Comparison of ENCODE assay signal across 1 cellular context in the genomic region with DNA sequence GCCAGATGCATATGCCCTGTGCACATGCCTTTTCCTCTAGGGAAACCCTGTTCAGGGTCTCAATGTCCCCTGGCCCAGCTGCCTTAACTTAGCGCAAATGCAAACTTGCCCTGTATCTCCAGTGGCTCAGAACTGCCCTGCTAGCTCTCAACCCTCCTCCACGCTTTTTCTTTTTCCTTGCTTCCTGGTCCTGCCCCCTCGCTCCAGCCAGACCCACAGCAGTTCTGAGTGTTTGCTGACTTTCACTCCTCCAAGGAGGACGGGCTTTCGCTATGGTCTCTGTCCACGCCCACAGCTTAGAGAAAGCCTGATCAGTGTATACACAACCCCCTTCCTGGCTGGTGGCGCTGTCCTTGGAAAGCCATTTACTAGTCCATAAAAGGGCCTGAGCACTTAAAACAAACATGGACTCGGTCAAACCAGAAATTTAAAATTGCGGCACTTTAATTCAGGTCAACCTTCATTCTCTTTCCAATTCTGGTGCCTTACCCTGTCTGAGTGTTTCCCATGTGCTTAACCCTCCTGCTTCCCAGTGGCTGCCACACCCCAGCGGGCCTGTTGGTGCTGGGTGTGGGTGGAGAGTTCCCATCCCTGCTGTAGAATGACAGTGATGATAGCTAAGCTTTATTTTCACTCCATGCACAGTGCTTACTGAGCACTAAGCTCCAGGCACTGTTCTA.
TF ChIP-seq lines count a peak whose summit lies in the region.

No MANE protein-coding gene starts in this region.

TF ChIP-seq in K562, 482 proteins besides CTCF, POLR2A, EP300 and RAD21 (continued from another document and continues in another):
- TF ChIP-seq FUS (optimal IDR thresholded peaks at IDR 0.05; ENCODE audit: low read depth, low read length), result no peak
- 0 out of 4 replicates have a peak, but pooled peaks of 1 of the 2 experiments have one; percentile 34 for TF ChIP-seq SIN3A (IDR thresholded peaks at IDR 0.05; ENCODE audit: borderline replicate concordance in 2 of 2, control insufficient read depth in 1 of 2, low read depth in 2 of 2, low read length in 2 of 2)
- TF ChIP-seq, protein P1, sequence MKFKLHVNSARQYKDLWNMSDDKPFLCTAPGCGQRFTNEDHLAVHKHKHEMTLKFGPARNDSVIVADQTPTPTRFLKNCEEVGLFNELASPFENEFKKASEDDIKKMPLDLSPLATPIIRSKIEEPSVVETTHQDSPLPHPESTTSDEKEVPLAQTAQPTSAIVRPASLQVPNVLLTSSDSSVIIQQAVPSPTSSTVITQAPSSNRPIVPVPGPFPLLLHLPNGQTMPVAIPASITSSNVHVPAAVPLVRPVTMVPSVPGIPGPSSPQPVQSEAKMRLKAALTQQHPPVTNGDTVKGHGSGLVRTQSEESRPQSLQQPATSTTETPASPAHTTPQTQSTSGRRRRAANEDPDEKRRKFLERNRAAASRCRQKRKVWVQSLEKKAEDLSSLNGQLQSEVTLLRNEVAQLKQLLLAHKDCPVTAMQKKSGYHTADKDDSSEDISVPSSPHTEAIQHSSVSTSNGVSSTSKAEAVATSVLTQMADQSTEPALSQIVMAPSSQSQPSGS (CRISPR knock-in tag; IDR thresholded peaks at IDR 0.05), result no peak
- TF ChIP-seq, protein P2, sequence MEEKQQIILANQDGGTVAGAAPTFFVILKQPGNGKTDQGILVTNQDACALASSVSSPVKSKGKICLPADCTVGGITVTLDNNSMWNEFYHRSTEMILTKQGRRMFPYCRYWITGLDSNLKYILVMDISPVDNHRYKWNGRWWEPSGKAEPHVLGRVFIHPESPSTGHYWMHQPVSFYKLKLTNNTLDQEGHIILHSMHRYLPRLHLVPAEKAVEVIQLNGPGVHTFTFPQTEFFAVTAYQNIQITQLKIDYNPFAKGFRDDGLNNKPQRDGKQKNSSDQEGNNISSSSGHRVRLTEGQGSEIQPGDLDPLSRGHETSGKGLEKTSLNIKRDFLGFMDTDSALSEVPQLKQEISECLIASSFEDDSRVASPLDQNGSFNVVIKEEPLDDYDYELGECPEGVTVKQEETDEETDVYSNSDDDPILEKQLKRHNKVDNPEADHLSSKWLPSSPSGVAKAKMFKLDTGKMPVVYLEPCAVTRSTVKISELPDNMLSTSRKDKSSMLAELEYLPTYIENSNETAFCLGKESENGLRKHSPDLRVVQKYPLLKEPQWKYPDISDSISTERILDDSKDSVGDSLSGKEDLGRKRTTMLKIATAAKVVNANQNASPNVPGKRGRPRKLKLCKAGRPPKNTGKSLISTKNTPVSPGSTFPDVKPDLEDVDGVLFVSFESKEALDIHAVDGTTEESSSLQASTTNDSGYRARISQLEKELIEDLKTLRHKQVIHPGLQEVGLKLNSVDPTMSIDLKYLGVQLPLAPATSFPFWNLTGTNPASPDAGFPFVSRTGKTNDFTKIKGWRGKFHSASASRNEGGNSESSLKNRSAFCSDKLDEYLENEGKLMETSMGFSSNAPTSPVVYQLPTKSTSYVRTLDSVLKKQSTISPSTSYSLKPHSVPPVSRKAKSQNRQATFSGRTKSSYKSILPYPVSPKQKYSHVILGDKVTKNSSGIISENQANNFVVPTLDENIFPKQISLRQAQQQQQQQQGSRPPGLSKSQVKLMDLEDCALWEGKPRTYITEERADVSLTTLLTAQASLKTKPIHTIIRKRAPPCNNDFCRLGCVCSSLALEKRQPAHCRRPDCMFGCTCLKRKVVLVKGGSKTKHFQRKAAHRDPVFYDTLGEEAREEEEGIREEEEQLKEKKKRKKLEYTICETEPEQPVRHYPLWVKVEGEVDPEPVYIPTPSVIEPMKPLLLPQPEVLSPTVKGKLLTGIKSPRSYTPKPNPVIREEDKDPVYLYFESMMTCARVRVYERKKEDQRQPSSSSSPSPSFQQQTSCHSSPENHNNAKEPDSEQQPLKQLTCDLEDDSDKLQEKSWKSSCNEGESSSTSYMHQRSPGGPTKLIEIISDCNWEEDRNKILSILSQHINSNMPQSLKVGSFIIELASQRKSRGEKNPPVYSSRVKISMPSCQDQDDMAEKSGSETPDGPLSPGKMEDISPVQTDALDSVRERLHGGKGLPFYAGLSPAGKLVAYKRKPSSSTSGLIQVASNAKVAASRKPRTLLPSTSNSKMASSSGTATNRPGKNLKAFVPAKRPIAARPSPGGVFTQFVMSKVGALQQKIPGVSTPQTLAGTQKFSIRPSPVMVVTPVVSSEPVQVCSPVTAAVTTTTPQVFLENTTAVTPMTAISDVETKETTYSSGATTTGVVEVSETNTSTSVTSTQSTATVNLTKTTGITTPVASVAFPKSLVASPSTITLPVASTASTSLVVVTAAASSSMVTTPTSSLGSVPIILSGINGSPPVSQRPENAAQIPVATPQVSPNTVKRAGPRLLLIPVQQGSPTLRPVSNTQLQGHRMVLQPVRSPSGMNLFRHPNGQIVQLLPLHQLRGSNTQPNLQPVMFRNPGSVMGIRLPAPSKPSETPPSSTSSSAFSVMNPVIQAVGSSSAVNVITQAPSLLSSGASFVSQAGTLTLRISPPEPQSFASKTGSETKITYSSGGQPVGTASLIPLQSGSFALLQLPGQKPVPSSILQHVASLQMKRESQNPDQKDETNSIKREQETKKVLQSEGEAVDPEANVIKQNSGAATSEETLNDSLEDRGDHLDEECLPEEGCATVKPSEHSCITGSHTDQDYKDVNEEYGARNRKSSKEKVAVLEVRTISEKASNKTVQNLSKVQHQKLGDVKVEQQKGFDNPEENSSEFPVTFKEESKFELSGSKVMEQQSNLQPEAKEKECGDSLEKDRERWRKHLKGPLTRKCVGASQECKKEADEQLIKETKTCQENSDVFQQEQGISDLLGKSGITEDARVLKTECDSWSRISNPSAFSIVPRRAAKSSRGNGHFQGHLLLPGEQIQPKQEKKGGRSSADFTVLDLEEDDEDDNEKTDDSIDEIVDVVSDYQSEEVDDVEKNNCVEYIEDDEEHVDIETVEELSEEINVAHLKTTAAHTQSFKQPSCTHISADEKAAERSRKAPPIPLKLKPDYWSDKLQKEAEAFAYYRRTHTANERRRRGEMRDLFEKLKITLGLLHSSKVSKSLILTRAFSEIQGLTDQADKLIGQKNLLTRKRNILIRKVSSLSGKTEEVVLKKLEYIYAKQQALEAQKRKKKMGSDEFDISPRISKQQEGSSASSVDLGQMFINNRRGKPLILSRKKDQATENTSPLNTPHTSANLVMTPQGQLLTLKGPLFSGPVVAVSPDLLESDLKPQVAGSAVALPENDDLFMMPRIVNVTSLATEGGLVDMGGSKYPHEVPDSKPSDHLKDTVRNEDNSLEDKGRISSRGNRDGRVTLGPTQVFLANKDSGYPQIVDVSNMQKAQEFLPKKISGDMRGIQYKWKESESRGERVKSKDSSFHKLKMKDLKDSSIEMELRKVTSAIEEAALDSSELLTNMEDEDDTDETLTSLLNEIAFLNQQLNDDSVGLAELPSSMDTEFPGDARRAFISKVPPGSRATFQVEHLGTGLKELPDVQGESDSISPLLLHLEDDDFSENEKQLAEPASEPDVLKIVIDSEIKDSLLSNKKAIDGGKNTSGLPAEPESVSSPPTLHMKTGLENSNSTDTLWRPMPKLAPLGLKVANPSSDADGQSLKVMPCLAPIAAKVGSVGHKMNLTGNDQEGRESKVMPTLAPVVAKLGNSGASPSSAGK (IDR thresholded peaks at IDR 0.05), result peak; percentile 78
- no peak for TF ChIP-seq SIN3B (IDR thresholded peaks at IDR 0.05; ENCODE audit: low read depth)
- peak; percentile 84 for TF ChIP-seq L3MBTL2 (IDR thresholded peaks at IDR 0.05)
- TF ChIP-seq, protein P3, sequence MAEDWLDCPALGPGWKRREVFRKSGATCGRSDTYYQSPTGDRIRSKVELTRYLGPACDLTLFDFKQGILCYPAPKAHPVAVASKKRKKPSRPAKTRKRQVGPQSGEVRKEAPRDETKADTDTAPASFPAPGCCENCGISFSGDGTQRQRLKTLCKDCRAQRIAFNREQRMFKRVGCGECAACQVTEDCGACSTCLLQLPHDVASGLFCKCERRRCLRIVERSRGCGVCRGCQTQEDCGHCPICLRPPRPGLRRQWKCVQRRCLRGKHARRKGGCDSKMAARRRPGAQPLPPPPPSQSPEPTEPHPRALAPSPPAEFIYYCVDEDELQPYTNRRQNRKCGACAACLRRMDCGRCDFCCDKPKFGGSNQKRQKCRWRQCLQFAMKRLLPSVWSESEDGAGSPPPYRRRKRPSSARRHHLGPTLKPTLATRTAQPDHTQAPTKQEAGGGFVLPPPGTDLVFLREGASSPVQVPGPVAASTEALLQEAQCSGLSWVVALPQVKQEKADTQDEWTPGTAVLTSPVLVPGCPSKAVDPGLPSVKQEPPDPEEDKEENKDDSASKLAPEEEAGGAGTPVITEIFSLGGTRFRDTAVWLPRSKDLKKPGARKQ (CRISPR knock-in tag; IDR thresholded peaks at IDR 0.05), result no peak
- TF ChIP-seq SLC30A9 (CRISPR knock-in tag; IDR thresholded peaks at IDR 0.05), result no peak
- no peak for TF ChIP-seq ETV6 (IDR thresholded peaks at IDR 0.05; ENCODE audit: borderline replicate concordance in 1 of 2, low read depth in 2 of 2, low read length in 1 of 2)
- TF ChIP-seq ETV6 (CRISPR knock-in tag; IDR thresholded peaks at IDR 0.05; ENCODE audit: borderline replicate concordance), result no peak
- TF ChIP-seq ZNF583 (CRISPR knock-in tag; IDR thresholded peaks at IDR 0.05), result no peak; the same call in 1 of the 2 replicates
- TF ChIP-seq, protein P4, sequence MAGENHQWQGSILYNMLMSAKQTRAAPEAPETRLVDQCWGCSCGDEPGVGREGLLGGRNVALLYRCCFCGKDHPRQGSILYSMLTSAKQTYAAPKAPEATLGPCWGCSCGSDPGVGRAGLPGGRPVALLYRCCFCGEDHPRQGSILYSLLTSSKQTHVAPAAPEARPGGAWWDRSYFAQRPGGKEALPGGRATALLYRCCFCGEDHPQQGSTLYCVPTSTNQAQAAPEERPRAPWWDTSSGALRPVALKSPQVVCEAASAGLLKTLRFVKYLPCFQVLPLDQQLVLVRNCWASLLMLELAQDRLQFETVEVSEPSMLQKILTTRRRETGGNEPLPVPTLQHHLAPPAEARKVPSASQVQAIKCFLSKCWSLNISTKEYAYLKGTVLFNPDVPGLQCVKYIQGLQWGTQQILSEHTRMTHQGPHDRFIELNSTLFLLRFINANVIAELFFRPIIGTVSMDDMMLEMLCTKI (IDR thresholded peaks at IDR 0.05; ENCODE audit: partially characterized antibody), result no peak
- TF ChIP-seq ZNF444 (CRISPR knock-in tag; IDR thresholded peaks at IDR 0.05), result no peak
- TF ChIP-seq ZNF766 (CRISPR knock-in tag; conservative IDR thresholded peaks at IDR 0.05), result peak; percentile 75
- TF ChIP-seq KDM2B (CRISPR knock-in tag; IDR thresholded peaks at IDR 0.05), result no peak
- TF ChIP-seq NR3C1 (CRISPR knock-in tag; IDR thresholded peaks at IDR 0.05), result no peak
- TF ChIP-seq GTF2F1 (IDR thresholded peaks at IDR 0.05; ENCODE audit: low read depth, low read length), result no peak
- TF ChIP-seq ESRRA (IDR thresholded peaks at IDR 0.05; ENCODE audit: borderline replicate concordance, low read depth), result no peak
- no peak for TF ChIP-seq NFIC (IDR thresholded peaks at IDR 0.05)
- no peak for TF ChIP-seq ELF2 (CRISPR knock-in tag; IDR thresholded peaks at IDR 0.05)
- TF ChIP-seq, protein P5, sequence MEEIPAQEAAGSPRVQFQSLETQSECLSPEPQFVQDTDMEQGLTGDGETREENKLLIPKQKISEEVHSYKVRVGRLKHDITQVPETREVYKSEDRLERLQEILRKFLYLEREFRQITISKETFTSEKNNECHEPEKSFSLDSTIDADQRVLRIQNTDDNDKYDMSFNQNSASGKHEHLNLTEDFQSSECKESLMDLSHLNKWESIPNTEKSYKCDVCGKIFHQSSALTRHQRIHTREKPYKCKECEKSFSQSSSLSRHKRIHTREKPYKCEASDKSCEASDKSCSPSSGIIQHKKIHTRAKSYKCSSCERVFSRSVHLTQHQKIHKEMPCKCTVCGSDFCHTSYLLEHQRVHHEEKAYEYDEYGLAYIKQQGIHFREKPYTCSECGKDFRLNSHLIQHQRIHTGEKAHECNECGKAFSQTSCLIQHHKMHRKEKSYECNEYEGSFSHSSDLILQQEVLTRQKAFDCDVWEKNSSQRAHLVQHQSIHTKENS (CRISPR knock-in tag; IDR thresholded peaks at IDR 0.05), result no peak
- TF ChIP-seq ARHGAP35 (IDR thresholded peaks at IDR 0.05; ENCODE audit: partially characterized antibody), result no peak
- no peak for TF ChIP-seq ZNF274 (IDR thresholded peaks at IDR 0.05; ENCODE audit: borderline replicate concordance, low read depth, low read length)
- TF ChIP-seq, protein P6, sequence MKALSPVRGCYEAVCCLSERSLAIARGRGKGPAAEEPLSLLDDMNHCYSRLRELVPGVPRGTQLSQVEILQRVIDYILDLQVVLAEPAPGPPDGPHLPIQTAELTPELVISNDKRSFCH (CRISPR knock-in tag; IDR thresholded peaks at IDR 0.05), result no peak
- TF ChIP-seq, protein P6 (tag; IDR thresholded peaks at IDR 0.05), result no peak
- TF ChIP-seq, protein P7, sequence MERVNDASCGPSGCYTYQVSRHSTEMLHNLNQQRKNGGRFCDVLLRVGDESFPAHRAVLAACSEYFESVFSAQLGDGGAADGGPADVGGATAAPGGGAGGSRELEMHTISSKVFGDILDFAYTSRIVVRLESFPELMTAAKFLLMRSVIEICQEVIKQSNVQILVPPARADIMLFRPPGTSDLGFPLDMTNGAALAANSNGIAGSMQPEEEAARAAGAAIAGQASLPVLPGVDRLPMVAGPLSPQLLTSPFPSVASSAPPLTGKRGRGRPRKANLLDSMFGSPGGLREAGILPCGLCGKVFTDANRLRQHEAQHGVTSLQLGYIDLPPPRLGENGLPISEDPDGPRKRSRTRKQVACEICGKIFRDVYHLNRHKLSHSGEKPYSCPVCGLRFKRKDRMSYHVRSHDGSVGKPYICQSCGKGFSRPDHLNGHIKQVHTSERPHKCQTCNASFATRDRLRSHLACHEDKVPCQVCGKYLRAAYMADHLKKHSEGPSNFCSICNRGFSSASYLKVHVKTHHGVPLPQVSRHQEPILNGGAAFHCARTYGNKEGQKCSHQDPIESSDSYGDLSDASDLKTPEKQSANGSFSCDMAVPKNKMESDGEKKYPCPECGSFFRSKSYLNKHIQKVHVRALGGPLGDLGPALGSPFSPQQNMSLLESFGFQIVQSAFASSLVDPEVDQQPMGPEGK (CRISPR knock-in tag; IDR thresholded peaks at IDR 0.05; ENCODE audit: borderline replicate concordance), result no peak
- TF ChIP-seq MCM2 (IDR thresholded peaks at IDR 0.05; ENCODE audit: low read depth), result no peak
- TF ChIP-seq TCF3 (CRISPR knock-in tag; IDR thresholded peaks at IDR 0.05), result no peak
- 0 out of 2 replicates have a peak, but pooled peaks have one; percentile 56 for TF ChIP-seq GTF2E2 (tag; IDR thresholded peaks at IDR 0.05)
- TF ChIP-seq, protein P8, sequence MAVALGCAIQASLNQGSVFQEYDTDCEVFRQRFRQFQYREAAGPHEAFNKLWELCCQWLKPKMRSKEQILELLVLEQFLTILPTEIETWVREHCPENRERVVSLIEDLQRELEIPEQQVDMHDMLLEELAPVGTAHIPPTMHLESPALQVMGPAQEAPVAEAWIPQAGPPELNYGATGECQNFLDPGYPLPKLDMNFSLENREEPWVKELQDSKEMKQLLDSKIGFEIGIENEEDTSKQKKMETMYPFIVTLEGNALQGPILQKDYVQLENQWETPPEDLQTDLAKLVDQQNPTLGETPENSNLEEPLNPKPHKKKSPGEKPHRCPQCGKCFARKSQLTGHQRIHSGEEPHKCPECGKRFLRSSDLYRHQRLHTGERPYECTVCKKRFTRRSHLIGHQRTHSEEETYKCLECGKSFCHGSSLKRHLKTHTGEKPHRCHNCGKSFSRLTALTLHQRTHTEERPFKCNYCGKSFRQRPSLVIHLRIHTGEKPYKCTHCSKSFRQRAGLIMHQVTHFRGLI (CRISPR knock-in tag; IDR thresholded peaks at IDR 0.05), result no peak
- TF ChIP-seq JUND (IDR thresholded peaks at IDR 0.05; ENCODE audit: borderline replicate concordance, low read depth, low read length), result no peak; the same call in 1 of the 2 replicates
- no peak; the same call in 2 of the 3 replicates for TF ChIP-seq JUND (tag; IDR thresholded peaks at IDR 0.05; ENCODE audit: borderline replicate concordance, low read depth, low read length)
- no peak for TF ChIP-seq TGIF2 (CRISPR knock-in tag; IDR thresholded peaks at IDR 0.05)
- peak; percentile 81 for TF ChIP-seq ZNF584 (CRISPR knock-in tag; IDR thresholded peaks at IDR 0.05; ENCODE audit: low read depth)
